ENCODE assay signal across 1 cellular context in the genomic region with DNA sequence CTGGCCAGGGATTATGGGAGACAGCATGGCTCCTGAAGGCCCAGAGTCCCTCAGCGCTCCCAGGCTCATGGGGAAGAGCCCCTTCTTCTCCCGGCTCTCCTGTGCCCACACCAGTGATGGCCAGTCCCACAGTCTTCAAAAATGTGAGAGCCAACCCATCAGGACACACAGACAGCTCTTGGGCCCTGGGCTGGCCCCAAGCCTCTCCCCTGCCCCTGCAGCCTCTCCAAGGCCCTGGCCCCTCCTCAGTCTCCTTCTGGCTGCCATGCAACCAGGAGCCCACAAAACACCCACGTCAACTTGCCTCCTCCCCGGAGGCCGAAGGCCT.
TF ChIP-seq lines count a peak whose summit lies in the region.

No MANE protein-coding gene starts in this region.

TF ChIP-seq in GM23338, 12 proteins besides CTCF, POLR2A, EP300 and RAD21:
- TF ChIP-seq POLR2AphosphoS5 (IDR thresholded peaks at IDR 0.05; ENCODE audit: low read depth), result no peak
